11 cellular contexts compared by ENCODE assay signal in the genomic region with DNA sequence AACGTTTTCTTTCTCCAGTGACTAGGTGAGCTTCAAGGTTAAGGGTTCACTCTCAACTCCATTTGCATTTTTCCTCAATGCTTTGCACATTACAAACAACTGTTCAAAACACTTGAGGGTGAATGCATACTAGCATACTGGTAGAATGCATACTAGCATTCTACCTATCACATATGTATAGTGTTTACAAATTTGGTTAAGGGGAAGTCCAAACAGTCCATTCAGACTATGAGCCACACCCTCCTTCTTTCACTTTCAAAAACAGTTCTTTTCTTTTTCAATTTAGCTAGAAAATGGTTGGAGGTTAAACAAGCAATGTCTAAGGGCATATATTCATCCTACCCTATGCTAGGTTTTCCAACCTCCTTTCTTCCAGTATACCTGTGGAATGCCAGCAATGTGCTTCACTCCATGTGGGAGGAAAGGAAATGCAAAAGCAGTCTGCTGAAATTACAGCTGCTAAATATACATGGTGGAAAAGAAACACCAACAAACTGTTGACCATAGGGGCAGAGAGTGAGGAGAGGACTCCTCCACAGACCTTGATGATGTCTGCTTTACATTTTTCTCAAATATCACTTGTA.
DNase-seq lines count a peak whose midpoint lies in the region; ATAC-seq lines count a peak whose summit lies in the region.
"Had no signal": no experiment of that assay in that cellular context is flagged by ENCODE, and none has a peak within 500 bp of the region (broad histone marks: within the 10 kb centered on the region; RNA-seq: fewer than 3 reads in every experiment).

No MANE protein-coding gene starts in this region.

- CTCF ChIA-PET in activated CD4-positive, alpha-beta T cell treated with anti-CD3 and anti-CD28 coated beads for 36 hours (lab: Charles Lee): interaction anchor here (0.5 to 2.7 kb wide), 5 partner anchors 9 to 391 kb away, joined by 3 to 10 read pairs (median 4); no protein-coding TSS in a partner anchor
- CTCF ChIA-PET in naive thymus-derived CD4-positive, alpha-beta T cell (lab: Charles Lee): interaction anchor here (0.8 kb wide), 1 partner anchor 560 kb away, joined by 4 read pairs; no protein-coding TSS in a partner anchor

- H3K4me1 Mint-ChIP-seq in activated CD4-positive, alpha-beta T cell treated with anti-CD3 and anti-CD28 coated beads for 36 hours: peaks cover 23% of the 10 kb centered on the region
- peaks cover 5 to 54% (median 23%) of the 10 kb centered on the region in 7 donors for H3K4me1 Mint-ChIP-seq in naive thymus-derived CD4-positive, alpha-beta T cell

- DNase-seq in activated CD4-positive, alpha-beta T cell treated with anti-CD3 and anti-CD28 coated beads for 36 hours: no peak
- DNase-seq in activated CD4-positive, alpha-beta T cell treated with anti-CD3 and anti-CD28 coated beads for 48 hours: no peak
- DNase-seq in naive thymus-derived CD4-positive, alpha-beta T cell: no peak
- DNase-seq in NCI-H128 (lab: John Stamatoyannopoulos, UW; ENCODE audit: unreplicated experiment): no peak
- no peak for DNase-seq in effector memory CD4-positive, alpha-beta T cell
- DNase-seq in activated CD8-positive, alpha-beta memory T cell treated with anti-CD3 and anti-CD28 coated beads, Interleukin-2, amount 50 U/mL, for 4 hours: no peak
- DNase-seq: activated effector memory CD4-positive, alpha-beta T cell treated with Interleukin-2 at 50 U/mL for 16 hours had no signal

- POLR2A ChIA-PET in activated CD4-positive, alpha-beta T cell treated with anti-CD3 and anti-CD28 coated beads for 36 hours (lab: Charles Lee): interaction anchor here (1.0 kb wide), 1 partner anchor 15 kb away, joined by 3 read pairs; no protein-coding TSS in a partner anchor
- POLR2A ChIA-PET in naive thymus-derived CD4-positive, alpha-beta T cell (lab: Charles Lee): interaction anchor here (0.6 to 1.1 kb wide), 2 partner anchors 42 to 162 kb away, joined by 3 read pairs; no protein-coding TSS in a partner anchor

- no peak overlapping the region for H3K4me3 ChIP-seq in naive thymus-derived CD4-positive, alpha-beta T cell (ENCODE audit: low read length)
- H3K4me3 ChIP-seq in effector memory CD4-positive, alpha-beta T cell (ENCODE audit: insufficient read depth, low read depth, low read length, poor library complexity, severe bottlenecking): no peak overlapping the region
- H3K4me3 ChIP-seq: A549 had no signal

- peak; percentile 89 for ATAC-seq in activated CD4-positive, alpha-beta T cell treated with anti-CD3 and anti-CD28 coated beads for 36 hours
- ATAC-seq in HG02571 (IDR thresholded peaks at IDR 0.05; ENCODE audit: unreplicated experiment) (peak; percentile 88), HG03565 (IDR thresholded peaks at IDR 0.05; ENCODE audit: unreplicated experiment) (peak; percentile 91)
- ATAC-seq in naive thymus-derived CD4-positive, alpha-beta T cell: peak; percentile 56
- ATAC-seq: A549, esophagus mucosa had no signal

- H3K4me1 ChIP-seq in naive thymus-derived CD4-positive, alpha-beta T cell (ENCODE audit: control insufficient read depth in 2 of 2, insufficient read depth in 2 of 2, low read length in 2 of 2): no peaks in the 10 kb centered on the region
- H3K4me1 ChIP-seq in effector memory CD4-positive, alpha-beta T cell (ENCODE audit: control insufficient read depth, insufficient read depth, low read length, poor library complexity, severe bottlenecking): no peaks in the 10 kb centered on the region
- H3K4me1 ChIP-seq: A549 had no signal

- H3K9me3 ChIP-seq in naive thymus-derived CD4-positive, alpha-beta T cell (ENCODE audit: control insufficient read depth in 2 of 3, low read length in 3 of 3): peaks cover 0 to 8% (median 6%) of the 10 kb centered on the region in 3 experiments
- peaks cover 3% of the 10 kb centered on the region for H3K9me3 ChIP-seq in effector memory CD4-positive, alpha-beta T cell (ENCODE audit: control insufficient read depth, low read length)

- peaks cover 66% of the 10 kb centered on the region for H3K36me3 Mint-ChIP-seq in activated CD4-positive, alpha-beta T cell treated with anti-CD3 and anti-CD28 coated beads for 36 hours (ENCODE audit: low read depth)
- peaks cover 37 to 95% (median 83%) of the 10 kb centered on the region in 5 donors for H3K36me3 Mint-ChIP-seq in naive thymus-derived CD4-positive, alpha-beta T cell

- H3K27ac ChIP-seq in naive thymus-derived CD4-positive, alpha-beta T cell (ENCODE audit: low read depth, low read length): no peak overlapping the region
- no peak overlapping the region for H3K27ac ChIP-seq in effector memory CD4-positive, alpha-beta T cell (ENCODE audit: insufficient read depth, low read length, poor library complexity, severe bottlenecking)
- H3K27ac ChIP-seq: A549 had no signal

- H3K27me3 ChIP-seq in naive thymus-derived CD4-positive, alpha-beta T cell (ENCODE audit: control insufficient read depth in 2 of 2, insufficient read depth in 2 of 2, low read length in 2 of 2): no peaks in the 10 kb centered on the region
- H3K27me3 ChIP-seq in effector memory CD4-positive, alpha-beta T cell (replicated peaks; ENCODE audit: control insufficient read depth, insufficient read depth, low read length, poor library complexity, severe bottlenecking): no peaks in the 10 kb centered on the region

- H3K27me3 Mint-ChIP-seq in activated CD4-positive, alpha-beta T cell treated with anti-CD3 and anti-CD28 coated beads for 36 hours: no peaks in the 10 kb centered on the region
- H3K27me3 Mint-ChIP-seq in naive thymus-derived CD4-positive, alpha-beta T cell: no peaks in the 10 kb centered on the region

- H3K4me3 Mint-ChIP-seq in activated CD4-positive, alpha-beta T cell treated with anti-CD3 and anti-CD28 coated beads for 36 hours: no peak overlapping the region
- peak overlapping the region in 1 of 10 donors; percentile 82 for H3K4me3 Mint-ChIP-seq in naive thymus-derived CD4-positive, alpha-beta T cell

- peaks cover 16% of the 10 kb centered on the region for H3K9me3 Mint-ChIP-seq in activated CD4-positive, alpha-beta T cell treated with anti-CD3 and anti-CD28 coated beads for 36 hours (ENCODE audit: low read depth)
- peaks cover 0 to 23% (median 12%) of the 10 kb centered on the region in 11 donors for H3K9me3 Mint-ChIP-seq in naive thymus-derived CD4-positive, alpha-beta T cell

- H3K36me3 ChIP-seq in naive thymus-derived CD4-positive, alpha-beta T cell (ENCODE audit: control insufficient read depth in 2 of 3, insufficient read depth in 3 of 3, low read length in 3 of 3): peaks cover 9 to 92% (median 13%) of the 10 kb centered on the region in 3 experiments
- peaks cover 61% of the 10 kb centered on the region for H3K36me3 ChIP-seq in effector memory CD4-positive, alpha-beta T cell (ENCODE audit: control insufficient read depth, insufficient read depth, low read length)

- intact Hi-C loops in activated CD4-positive, alpha-beta T cell treated with anti-CD3 and anti-CD28 coated beads for 36 hours (cut with DNase I, micrococcal nuclease): loop anchor here in 1 of 2 experiments (2.0 to 10.0 kb wide), 2 partner anchors 14 to 390 kb away; no protein-coding TSS in a partner anchor
- intact Hi-C loops in naive thymus-derived CD4-positive, alpha-beta T cell (cut with micrococcal nuclease): loop anchor here (1.0 to 10.0 kb wide), 6 partner anchors 20 to 1712 kb away; a partner anchor contains a TSS

- peak overlapping the region; percentile 49 for H3K27ac Mint-ChIP-seq in activated CD4-positive, alpha-beta T cell treated with anti-CD3 and anti-CD28 coated beads for 36 hours
- H3K27ac Mint-ChIP-seq in naive thymus-derived CD4-positive, alpha-beta T cell: peak overlapping the region in 4 of 9 donors; percentile 22 to 95 (median 36)
